ENCODE assay signal across 8 cellular contexts in the genomic region with DNA sequence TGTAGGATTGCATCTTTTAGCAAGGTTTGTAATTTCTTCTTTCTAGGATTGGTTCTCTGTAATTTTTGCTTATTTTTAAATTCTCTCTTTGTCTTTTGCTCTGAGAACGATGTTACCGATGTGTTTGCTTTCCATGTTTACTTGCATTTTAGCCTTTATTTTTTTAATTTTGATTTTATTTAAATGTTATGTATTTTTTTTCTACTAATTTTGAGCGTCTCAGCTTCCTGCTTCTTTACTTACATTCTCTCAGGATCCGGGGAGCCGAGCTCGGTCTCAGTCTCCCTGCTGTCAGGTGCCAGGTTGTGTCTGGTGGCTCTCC. TPM values are rescaled to one million over a fixed set of nuclear protein-coding genes. Genes with fewer than 3 reads are reported as not detected.
A peak's percentile ranks its signal among the peaks of the same experiment; 100 is the strongest.
DNase-seq lines count a peak whose midpoint lies in the region; ATAC-seq and TF ChIP-seq lines count a peak whose summit lies in the region.

No MANE protein-coding gene starts in this region.

- H3K27me3 Mint-ChIP-seq in activated naive CD4-positive, alpha-beta T cell treated with anti-CD3 and anti-CD28 coated beads, Interleukin-2, amount 10 ng/mL, durations not matched to agents 7 days and 5 days, result no peaks in the 10 kb centered on the region

- DNase-seq in activated naive CD4-positive, alpha-beta T cell treated with anti-CD3 and anti-CD28 coated beads, Interleukin-2, amount 10 ng/mL, durations not matched to agents 7 days and 5 days, result no peak
- DNase-seq in activated naive CD4-positive, alpha-beta T cell treated with Interleukin-2 at 50 U/mL for 16 hours, result no peak
- DNase-seq in adipocyte (ENCODE audit: low read depth) (no peak), right lobe of liver (no peak), transverse colon (no peak), HK-2 (ENCODE audit: unreplicated experiment) (no peak), anterior cingulate cortex (lab: John Stamatoyannopoulos, UW) (no peak)

- H3K27me3 ChIP-seq in adipocyte (replicated peaks; ENCODE audit: control insufficient read depth, insufficient read depth, low read length) (no peaks in the 10 kb centered on the region), right lobe of liver (peaks cover 7 to 37% of the 10 kb centered on the region in 2 donors), transverse colon (peaks cover 77% of the 10 kb centered on the region)

- H3K9me3 Mint-ChIP-seq in activated naive CD4-positive, alpha-beta T cell treated with anti-CD3 and anti-CD28 coated beads, Interleukin-2, amount 10 ng/mL, durations not matched to agents 7 days and 5 days, result no peaks in the 10 kb centered on the region

- peak overlapping the region; percentile 94 for H3K4me3 ChIP-seq in adipocyte (ENCODE audit: low read length)
- peak overlapping the region; percentile 21 to 41 (median 32) for H3K4me3 ChIP-seq in right lobe of liver
- H3K4me3 ChIP-seq in transverse colon, result peak overlapping the region; percentile 22 to 61 (median 52)

- intact Hi-C loops in right lobe of liver (cut with DNase I), result loop anchor here in 1 of 2 donors (5.0 kb wide), 1 partner anchor 67 kb away; no protein-coding TSS in a partner anchor
- intact Hi-C loops in transverse colon (cut with DNase I; ENCODE audit: low total_unique reads), result no loop called here

- TF ChIP-seq POLR2A in right lobe of liver (IDR thresholded peaks at IDR 0.05) (no peak), transverse colon (IDR thresholded peaks at IDR 0.05) (no peak)

- H3K27ac ChIP-seq in right lobe of liver (peak overlapping the region; percentile 41 to 93 (median 78)), transverse colon (peak overlapping the region; percentile 92 to 97 (median 94))

- in situ Hi-C loops in transverse colon (cut with MboI; ENCODE audit: low pct_ligation_motif_present in 1 of 4, low pct_unique_long_range_greater_than_20kb in 1 of 4, low sequenced_read_pairs in 3 of 4), result no loop called here

- peak overlapping the region; percentile 96 for H3K9ac ChIP-seq in adipocyte (ENCODE audit: low read length)

- H3K9me3 ChIP-seq in adipocyte (ENCODE audit: control insufficient read depth, low read length) (no peaks in the 10 kb centered on the region), right lobe of liver (no peaks in the 10 kb centered on the region), transverse colon (no peaks in the 10 kb centered on the region)

- H3K36me3 ChIP-seq in adipocyte (ENCODE audit: control insufficient read depth, insufficient read depth, low read length, severe bottlenecking), result no peaks in the 10 kb centered on the region
- H3K36me3 ChIP-seq in right lobe of liver, result no peaks in the 10 kb centered on the region
- no peaks in the 10 kb centered on the region for H3K36me3 ChIP-seq in transverse colon

- H3K4me1 ChIP-seq in adipocyte (ENCODE audit: control insufficient read depth, insufficient read depth, low read length) (peaks cover 17% of the 10 kb centered on the region), right lobe of liver (no peaks in the 10 kb centered on the region), transverse colon (peaks cover 0 to 27% (median 6%) of the 10 kb centered on the region in 4 donors)

- peaks cover 44% of the 10 kb centered on the region for H3K4me1 Mint-ChIP-seq in activated naive CD4-positive, alpha-beta T cell treated with anti-CD3 and anti-CD28 coated beads, Interleukin-2, amount 10 ng/mL, durations not matched to agents 7 days and 5 days

- TF ChIP-seq CTCF in right lobe of liver (IDR thresholded peaks at IDR 0.05) (no peak), transverse colon (IDR thresholded peaks at IDR 0.05) (no peak)

- peaks cover 12% of the 10 kb centered on the region for H3K36me3 Mint-ChIP-seq in activated naive CD4-positive, alpha-beta T cell treated with anti-CD3 and anti-CD28 coated beads, Interleukin-2, amount 10 ng/mL, durations not matched to agents 7 days and 5 days

- no peak for ATAC-seq in right lobe of liver
- ATAC-seq in GM18858 (IDR thresholded peaks at IDR 0.05; ENCODE audit: unreplicated experiment), result no peak

- under 1% methylated on average over 6 of the region's 6 CpGs for WGBS in right lobe of liver (ENCODE audit: insufficient coverage, low coverage, low lambda C conversion rate, missing lambda C conversion rate)
- 10 to 18% methylated on average over 6 of the region's 6 CpGs for WGBS in transverse colon (ENCODE audit: low coverage in 1 of 2), 2 donors

- TF ChIP-seq EP300 in transverse colon (IDR thresholded peaks at IDR 0.05; ENCODE audit: low read depth), result no peak

- CTCF ChIA-PET in activated naive CD4-positive, alpha-beta T cell treated with anti-CD3 and anti-CD28 coated beads, Interleukin-2, amount 10 ng/mL, durations not matched to agents 7 days and 5 days (lab: Charles Lee), result interaction anchor here (1.2 to 6.8 kb wide), 12 partner anchors 10 to 110 kb away, joined by 3 to 74 read pairs (median 12); a partner anchor contains a TSS

- peak overlapping the region; percentile 100 for H3K27ac Mint-ChIP-seq in activated naive CD4-positive, alpha-beta T cell treated with anti-CD3 and anti-CD28 coated beads, Interleukin-2, amount 10 ng/mL, durations not matched to agents 7 days and 5 days

- H3K4me3 Mint-ChIP-seq in activated naive CD4-positive, alpha-beta T cell treated with anti-CD3 and anti-CD28 coated beads, Interleukin-2, amount 10 ng/mL, durations not matched to agents 7 days and 5 days, result peak overlapping the region; percentile 95

RNA-seq across cellular contexts. Expression of a gene that starts 20.9 kb away (rescaled TPM):
- total RNA-seq in right lobe of liver (1 to 10 TPM in 1 of 6 experiments, under 1 TPM in 5; 0.21 to 1.1 (median 0.41) TPM), transverse colon (1 to 10 TPM in 2 of 4 donors, under 1 TPM in 2; 0.75 to 4.4 (median 2.0) TPM)

Comparison
In these comparisons a context has a peak if more than half of its experiments do, and no peak if none do; other contexts are left out.
1. H3K4me3 ChIP-seq: peak in every context shown above with its lines; median percentile 94 in adipocyte; 52 in transverse colon; 32 in right lobe of liver.